8 cellular contexts compared by ENCODE assay signal in the genomic region with DNA sequence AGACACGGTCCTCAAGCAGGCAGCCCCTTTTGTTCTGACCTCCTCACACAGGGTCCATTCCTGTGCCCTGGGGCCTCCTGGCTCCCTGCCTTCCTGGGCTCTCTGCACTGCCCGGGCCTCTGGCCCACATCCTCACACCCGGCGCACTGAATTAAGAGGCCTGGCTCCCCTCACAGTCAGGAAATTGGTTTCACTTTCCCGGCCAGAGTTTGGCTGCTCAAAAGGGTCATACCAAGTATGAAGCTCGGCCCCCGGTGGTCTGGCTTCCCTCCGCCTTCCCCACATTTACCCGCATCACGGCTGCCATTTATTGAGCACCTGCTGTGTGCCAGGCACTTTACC.
DNase-seq lines count a peak whose midpoint lies in the region; ATAC-seq and TF ChIP-seq lines count a peak whose summit lies in the region.

No MANE protein-coding gene starts in this region.

- H2AFZ ChIP-seq in GM23248, result no peak overlapping the region

- peak; percentile 31 for DNase-seq in GM23248
- peak; percentile 67 for DNase-seq in left lobe of liver (ENCODE audit: low spot score)
- DNase-seq in NK-92 treated with Interleukin-12 subunit alpha and Interleukin-12 subunit beta, amount 100 ng/mL, for 24 hours (lab: John Stamatoyannopoulos, UW), result no peak
- no peak for DNase-seq in A172 (ENCODE audit: low spot score)
- no peak for DNase-seq in BE2C

- no peaks in the 10 kb centered on the region for H3K79me2 ChIP-seq in GM23248 (ENCODE audit: insufficient read depth)

- 34 to 37% methylated on average over 10 of the region's 10 CpGs for WGBS in GM23248 (ENCODE audit: low coverage in 1 of 2, low lambda C conversion rate in 2 of 2, missing lambda C conversion rate in 2 of 2), 2 experiments

- peak; percentile 66 for ATAC-seq in left lobe of liver
- no peak for ATAC-seq in HG02852 (IDR thresholded peaks at IDR 0.05; ENCODE audit: unreplicated experiment)

- H3K4me3 Mint-ChIP-seq in brain, result peak overlapping the region in 2 of 5 experiments; percentile 16 to 49

- in situ Hi-C loops in GM23248 (cut with MboI), result no loop called here

- H3K9ac ChIP-seq in GM23248, result no peak overlapping the region; the same call in 1 of the 2 replicates

- no peak overlapping the region for H3K27ac ChIP-seq in GM23248
- peak overlapping the region in 19 of 21 experiments; percentile 16 to 99 (median 75) for H3K27ac ChIP-seq in skin epidermis

- H3K27ac Mint-ChIP-seq in brain, result peak overlapping the region in 4 of 5 experiments; percentile 49 to 92 (median 62)

- no peaks in the 10 kb centered on the region for H4K20me1 ChIP-seq in GM23248 (ENCODE audit: insufficient read depth)

- H3K4me3 ChIP-seq in GM23248, result no peak overlapping the region
- no peak overlapping the region for H3K4me3 ChIP-seq in skin epidermis
- H3K4me3 ChIP-seq in BE2C (ENCODE audit: low read depth, low read length), result no peak overlapping the region

- peaks cover 4% of the 10 kb centered on the region for H3K36me3 Mint-ChIP-seq in brain

- H3K4me2 ChIP-seq in GM23248 (ENCODE audit: unreplicated experiment), result no peak overlapping the region

- H3K9me2 ChIP-seq in GM23248 (ENCODE audit: insufficient read depth), result no peaks in the 10 kb centered on the region

- TF ChIP-seq CTCF in brain (conservative IDR thresholded peaks at IDR 0.05) (no peak), BE2C (IDR thresholded peaks at IDR 0.05; ENCODE audit: low read depth, low read length) (no peak)

- peaks cover 63% of the 10 kb centered on the region for H3K4me1 Mint-ChIP-seq in brain

- no peaks in the 10 kb centered on the region for H3K36me3 ChIP-seq in GM23248 (ENCODE audit: low read depth)
- no peaks in the 10 kb centered on the region for H3K36me3 ChIP-seq in BE2C

- H3K9me3 ChIP-seq in GM23248 (ENCODE audit: low read depth) (no peaks in the 10 kb centered on the region), BE2C (no peaks in the 10 kb centered on the region)

- H3K27me3 ChIP-seq in GM23248 (replicated peaks; ENCODE audit: insufficient read depth), result no peaks in the 10 kb centered on the region
- H3K27me3 ChIP-seq in BE2C, result no peaks in the 10 kb centered on the region

- H3K4me1 ChIP-seq in GM23248 (ENCODE audit: insufficient read depth) (peaks cover 14% of the 10 kb centered on the region), BE2C (no peaks in the 10 kb centered on the region)

- no peaks in the 10 kb centered on the region for H3F3A ChIP-seq in GM23248 (ENCODE audit: insufficient read depth)

- H3K9me3 Mint-ChIP-seq in brain, result peaks cover 0 to 2% (median 0%) of the 10 kb centered on the region in 5 experiments

- H3K27me3 Mint-ChIP-seq in brain, result no peaks in the 10 kb centered on the region

Comparison
In these comparisons a context has a peak if more than half of its experiments do, and no peak if none do; other contexts are left out.
1. DNase-seq: peak in GM23248 (single experiment) and left lobe of liver (single experiment); none in NK-92 treated with Interleukin-12 subunit alpha and Interleukin-12 subunit beta, amount 100 ng/mL, for 24 hours (single experiment), A172 (single experiment) and BE2C (single experiment).